ENCODE assay signal across 11 cellular contexts in the genomic region with DNA sequence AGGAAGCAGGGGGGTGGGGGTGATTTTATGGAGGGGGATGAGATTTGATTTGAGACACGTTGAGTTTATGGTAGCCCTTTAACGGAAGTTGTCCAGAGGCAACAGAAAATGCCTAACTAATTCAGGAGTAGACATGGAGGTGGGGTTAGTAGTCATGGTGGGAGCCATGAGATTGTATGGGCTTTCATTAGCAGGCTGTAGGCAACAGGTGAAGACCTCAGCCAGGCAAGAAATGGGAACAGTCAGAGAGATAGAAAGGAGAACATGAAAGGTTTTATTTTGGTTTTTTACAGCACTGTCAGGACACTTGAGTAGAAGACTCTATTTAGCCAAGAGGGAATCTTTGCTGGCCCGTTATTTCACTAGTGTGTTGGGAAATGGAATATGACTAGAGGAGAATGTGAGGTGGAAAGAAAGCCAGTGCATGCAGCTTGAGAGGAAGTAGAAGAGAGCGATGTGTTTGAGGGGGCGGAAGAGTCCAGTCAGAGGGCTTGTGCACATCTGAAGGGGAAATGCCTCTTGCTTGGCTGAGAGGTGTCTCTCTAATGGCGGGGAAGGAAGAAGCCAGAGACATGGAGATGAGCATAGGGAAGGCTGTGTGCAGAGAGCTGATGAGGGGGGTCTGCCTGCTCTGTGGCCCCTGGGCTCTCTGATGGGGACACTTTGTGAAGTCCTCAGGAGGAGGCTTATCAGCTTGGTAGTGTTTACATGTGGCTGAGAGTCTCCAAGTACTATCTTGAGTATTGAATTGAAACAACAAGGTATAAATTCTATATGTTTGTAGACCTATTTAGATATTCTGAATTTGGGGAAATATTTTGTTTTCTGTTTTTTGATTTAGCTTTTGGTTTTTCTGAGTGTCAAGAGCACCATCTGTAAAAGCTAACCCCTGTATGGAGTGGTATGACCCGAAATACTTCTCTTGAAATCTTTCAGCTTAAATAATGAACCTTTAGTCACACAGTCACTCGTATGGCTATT.
A peak's percentile ranks its signal among the peaks of the same experiment; 100 is the strongest.
DNase-seq lines count a peak whose midpoint lies in the region; ATAC-seq and TF ChIP-seq lines count a peak whose summit lies in the region.
"Had no signal": no experiment of that assay in that cellular context is flagged by ENCODE, and none has a peak within 500 bp of the region (broad histone marks: within the 10 kb centered on the region; RNA-seq: fewer than 3 reads in every experiment).

No MANE protein-coding gene starts in this region.

- peaks cover 42% of the 10 kb centered on the region for H3K4me1 Mint-ChIP-seq in activated CD8-positive, alpha-beta T cell treated with anti-CD3 and anti-CD28 coated beads, Interleukin-2, amount 10 ng/mL, durations not matched to agents 7 days and 5 days (ENCODE audit: low read depth)
- peaks cover 25 to 32% (median 31%) of the 10 kb centered on the region in 4 donors for H3K4me1 Mint-ChIP-seq in naive thymus-derived CD8-positive, alpha-beta T cell

- peaks cover 62% of the 10 kb centered on the region for H3K36me3 Mint-ChIP-seq in activated CD8-positive, alpha-beta T cell treated with anti-CD3 and anti-CD28 coated beads, Interleukin-2, amount 10 ng/mL, durations not matched to agents 7 days and 5 days (ENCODE audit: low read depth)
- peaks cover 0 to 60% (median 23%) of the 10 kb centered on the region in 3 donors for H3K36me3 Mint-ChIP-seq in naive thymus-derived CD8-positive, alpha-beta T cell

- no peak overlapping the region for H3K27ac ChIP-seq in A673 (ENCODE audit: low read depth, low read length, poor library complexity, severe bottlenecking)
- H3K27ac ChIP-seq: KMS-11, WERI-Rb-1 had no signal

- no peak overlapping the region for H3K4me3 ChIP-seq in GM12865 (ENCODE audit: low read depth, low read length)
- H3K4me3 ChIP-seq in A673 (ENCODE audit: low read depth, low read length, poor library complexity, severe bottlenecking): no peak overlapping the region

- peaks cover 19% of the 10 kb centered on the region for H3K36me3 ChIP-seq in A673 (ENCODE audit: insufficient read depth, low read length, poor library complexity, severe bottlenecking)

- no peaks in the 10 kb centered on the region for H3K9me3 ChIP-seq in A673 (ENCODE audit: low read depth, low read length, poor library complexity, severe bottlenecking)

- TF ChIP-seq CTCF in GM12865 (IDR thresholded peaks at IDR 0.05; ENCODE audit: insufficient read depth, low read depth, low read length, missing control alignments) (no peak), A673 (conservative IDR thresholded peaks at IDR 0.05; ENCODE audit: low read depth, low read length) (no peak)

- peaks cover 1% of the 10 kb centered on the region for H3K9me3 Mint-ChIP-seq in activated CD8-positive, alpha-beta T cell treated with anti-CD3 and anti-CD28 coated beads, Interleukin-2, amount 10 ng/mL, durations not matched to agents 7 days and 5 days (ENCODE audit: insufficient read depth)
- H3K9me3 Mint-ChIP-seq in naive thymus-derived CD8-positive, alpha-beta T cell: no peaks in the 10 kb centered on the region
- H3K9me3 Mint-ChIP-seq: dendritic cell treated with granulocyte-macrophage colony-stimulating factor and Interleukin-4, amounts not matched to agents 40 ng/mL and 50 ng/mL, for 4 days had no signal

- no peak overlapping the region for H3K4me3 Mint-ChIP-seq in activated CD8-positive, alpha-beta T cell treated with anti-CD3 and anti-CD28 coated beads, Interleukin-2, amount 10 ng/mL, durations not matched to agents 7 days and 5 days
- H3K4me3 Mint-ChIP-seq in naive thymus-derived CD8-positive, alpha-beta T cell: no peak overlapping the region
- H3K4me3 Mint-ChIP-seq: dendritic cell treated with granulocyte-macrophage colony-stimulating factor and Interleukin-4, amounts not matched to agents 40 ng/mL and 50 ng/mL, for 4 days had no signal

- DNase-seq in GM12865 (ENCODE audit: low read depth): peak; percentile 35
- DNase-seq in activated CD8-positive, alpha-beta T cell treated with anti-CD3 and anti-CD28 coated beads, Interleukin-2, amount 10 ng/mL, durations not matched to agents 7 days and 5 days: peak; percentile 46
- peak in 3 of 10 donors; percentile 7 to 17 (median 17) for DNase-seq in naive thymus-derived CD8-positive, alpha-beta T cell
- DNase-seq in superior temporal gyrus (ENCODE audit: extremely low spot score): no peak
- no peak for DNase-seq in activated effector memory CD4-positive, alpha-beta T cell treated with anti-CD3 and anti-CD28 coated beads, Interleukin-2, amount 50 U/mL, for 16 hours
- no peak for DNase-seq in A673 (ENCODE audit: low spot score)

- no peaks in the 10 kb centered on the region for H3K27me3 ChIP-seq in A673 (replicated peaks; ENCODE audit: insufficient read depth, low read depth, low read length, poor library complexity)

- ATAC-seq in HG03103 (IDR thresholded peaks at IDR 0.05; ENCODE audit: low read depth, unreplicated experiment) (peak; percentile 43), HG03520 (IDR thresholded peaks at IDR 0.05; ENCODE audit: unreplicated experiment) (no peak)
- ATAC-seq in activated CD8-positive, alpha-beta T cell treated with anti-CD3 and anti-CD28 coated beads, Interleukin-2, amount 10 ng/mL, durations not matched to agents 7 days and 5 days: peak; percentile 29
- peak; percentile 31 to 37 for ATAC-seq in naive thymus-derived CD8-positive, alpha-beta T cell

- CTCF ChIA-PET in activated CD8-positive, alpha-beta T cell treated with anti-CD3 and anti-CD28 coated beads, Interleukin-2, amount 10 ng/mL, durations not matched to agents 7 days and 5 days (lab: Charles Lee): interaction anchor here (0.7 to 4.5 kb wide), 64 partner anchors 8 to 997 kb away, joined by 3 to 61 read pairs (median 4); a partner anchor contains a TSS
- CTCF ChIA-PET in A673 (lab: Charles Lee): interaction anchor here (1.0 kb wide), 1 partner anchor 10 kb away, joined by 3 read pairs; no protein-coding TSS in a partner anchor

- no peaks in the 10 kb centered on the region for H3K4me1 ChIP-seq in A673 (ENCODE audit: insufficient read depth, low read length, poor library complexity, severe bottlenecking)

- POLR2A ChIA-PET in activated CD8-positive, alpha-beta T cell treated with anti-CD3 and anti-CD28 coated beads, Interleukin-2, amount 10 ng/mL, durations not matched to agents 7 days and 5 days (lab: Charles Lee): interaction anchor here (0.8 to 1.9 kb wide), 7 partner anchors 15 to 139 kb away, joined by 3 to 11 read pairs (median 7); no protein-coding TSS in a partner anchor
- POLR2A ChIA-PET in naive thymus-derived CD8-positive, alpha-beta T cell (lab: Charles Lee): interaction anchor here (0.6 to 3.5 kb wide), 4 partner anchors 84 to 620 kb away, joined by 3 to 24 read pairs (median 7); no protein-coding TSS in a partner anchor
- POLR2A ChIA-PET in A673 (lab: Charles Lee; ENCODE audit: low non-redundant PET): no interaction called here

- H3K27me3 Mint-ChIP-seq in activated CD8-positive, alpha-beta T cell treated with anti-CD3 and anti-CD28 coated beads, Interleukin-2, amount 10 ng/mL, durations not matched to agents 7 days and 5 days (ENCODE audit: low read depth): no peaks in the 10 kb centered on the region
- H3K27me3 Mint-ChIP-seq in naive thymus-derived CD8-positive, alpha-beta T cell: no peaks in the 10 kb centered on the region
- H3K27me3 Mint-ChIP-seq: dendritic cell treated with granulocyte-macrophage colony-stimulating factor and Interleukin-4, amounts not matched to agents 40 ng/mL and 50 ng/mL, for 4 days had no signal

- BruUV-seq in A673 (replicated peaks; lab: Mats Ljungman, UMichigan): no TSS peak

- intact Hi-C loops in A673 (cut with micrococcal nuclease; ENCODE audit: unreplicated experiment): loop anchor here (2.0 to 10.0 kb wide), 2 partner anchors 85 to 163 kb away; a partner anchor contains a TSS

- H3K27ac Mint-ChIP-seq in activated CD8-positive, alpha-beta T cell treated with anti-CD3 and anti-CD28 coated beads, Interleukin-2, amount 10 ng/mL, durations not matched to agents 7 days and 5 days: no peak overlapping the region
- peak overlapping the region in 1 of 10 donors; percentile 84 for H3K27ac Mint-ChIP-seq in naive thymus-derived CD8-positive, alpha-beta T cell
- H3K27ac Mint-ChIP-seq: dendritic cell treated with granulocyte-macrophage colony-stimulating factor and Interleukin-4, amounts not matched to agents 40 ng/mL and 50 ng/mL, for 4 days had no signal

Comparison
In these comparisons a context has a peak if more than half of its experiments do, and no peak if none do; other contexts are left out.
1. DNase-seq: peak in GM12865 (single experiment) and activated CD8-positive, alpha-beta T cell treated with anti-CD3 and anti-CD28 coated beads, Interleukin-2, amount 10 ng/mL, durations not matched to agents 7 days and 5 days (single experiment); none in superior temporal gyrus (single experiment), activated effector memory CD4-positive, alpha-beta T cell treated with anti-CD3 and anti-CD28 coated beads, Interleukin-2, amount 50 U/mL, for 16 hours (single experiment) and A673 (single experiment).